In genomic region chr12:116750298-116750697, GRCh38 we compare ENCODE assay signal across 25 cellular contexts.
"Had no signal": no experiment of that assay in that cellular context is flagged by ENCODE, and none has a peak within 500 bp of the region (broad histone marks: within the 10 kb centered on the region; RNA-seq: fewer than 3 reads in every experiment).

No MANE protein-coding gene starts in this region.

- H2AFZ ChIP-seq: neural progenitor cell, parathyroid adenoma had no signal

- ATAC-seq: naive thymus-derived CD8-positive, alpha-beta T cell; psoas muscle; right cardiac atrium; stimulated activated effector memory CD8-positive, alpha-beta T cell treated with anti-CD3 and anti-CD28 coated beads, Interleukin-12 subunit alpha, Interleukin-12 subunit beta, amount 100 ng/mL, for 72 hours; stimulated activated naive B cell treated with anti-CD40 and anti-IgM and Interleukin-4, amounts not matched to agents 10 μg/mL and 1 μg/mL and 100 μg/mL, for 72 hours had no signal

- H3K9me3 ChIP-seq: ovary, psoas muscle, sigmoid colon, stomach, thoracic aorta, thyroid gland, tibial nerve, upper lobe of left lung, vagina had no signal

- FAIRE-seq: small intestine, urothelium cell line had no signal

- H3K36me3 ChIP-seq: ovary, sigmoid colon, stomach, thoracic aorta, thyroid gland, upper lobe of left lung, vagina had no signal

- H3K27ac ChIP-seq: neural progenitor cell, ovary, parathyroid adenoma, psoas muscle, sigmoid colon, stomach, thoracic aorta, thyroid gland, tibial nerve, upper lobe of left lung, vagina had no signal

- H3K79me2 ChIP-seq: parathyroid adenoma had no signal

- H3K4me2 ChIP-seq: neural progenitor cell had no signal

- DNase-seq: naive thymus-derived CD8-positive, alpha-beta T cell; nephron progenitor cell; occipital lobe; ovary; psoas muscle; sigmoid colon; small intestine; stimulated activated CD4-positive, alpha-beta T cell treated with anti-CD3 and anti-CD28 coated beads, Interleukin-15, amount 100 ng/mL, for 24 hours; stimulated activated CD4-positive, alpha-beta T cell treated with anti-CD3 and anti-CD28 coated beads, Interleukin-2, amount 100 ng/mL, for 24 hours; stimulated activated CD4-positive, alpha-beta T cell treated with anti-CD3 and anti-CD28 coated beads, Interleukin-2, amount 100 ng/mL, for 48 hours; stimulated activated CD4-positive, alpha-beta T cell treated with anti-CD3 and anti-CD28 coated beads, Interleukin-4, amount 100 ng/mL, for 24 hours; stimulated activated naive B cell treated with anti-CD40 and anti-IgM and Interleukin-4, amounts not matched to agents 10 μg/mL and 1 μg/mL and 100 μg/mL, for 72 hours; stimulated activated naive CD4-positive, alpha-beta T cell treated with Interleukin-2 at 50 U/mL for 16 hours; stomach; thyroid gland; trophoblast cell had no signal

- H3K27me3 ChIP-seq: neural progenitor cell, ovary, sigmoid colon, stomach, thyroid gland, tibial nerve, upper lobe of left lung, vagina had no signal

- H3K4me3 ChIP-seq: neural progenitor cell, ovary, psoas muscle, sigmoid colon, stomach, thoracic aorta, thyroid gland, tibial nerve, upper lobe of left lung, vagina had no signal

- H3K4me1 ChIP-seq: neural progenitor cell, parathyroid adenoma, psoas muscle, sigmoid colon, stomach, thyroid gland, tibial nerve, upper lobe of left lung, vagina had no signal

- H3K9ac ChIP-seq: neural progenitor cell, parathyroid adenoma had no signal
